In genomic region chr5:139458580-139459407, GRCh38 we compare ENCODE assay signal across 8 cellular contexts. TPM values are rescaled to one million over a fixed set of nuclear protein-coding genes. Genes with fewer than 3 reads are reported as not detected.
DNase-seq lines count a peak whose midpoint lies in the region; ATAC-seq lines count a peak whose summit lies in the region.

No MANE protein-coding gene starts in this region.

- H3K18ac ChIP-seq in mesendoderm (ENCODE audit: low read length) = no peak overlapping the region

- H3K79me1 ChIP-seq in mesendoderm (ENCODE audit: low read length) = no peaks in the 10 kb centered on the region

- no peak overlapping the region for H3K9ac ChIP-seq in mesendoderm (ENCODE audit: low read length)

- H3K36me3 ChIP-seq in mesendoderm (ENCODE audit: control insufficient read depth, insufficient read depth, low read length) = no peaks in the 10 kb centered on the region

- peak; percentile 69 for ATAC-seq in GM21423 (IDR thresholded peaks at IDR 0.05; ENCODE audit: unreplicated experiment)

- no peak overlapping the region for H3K4me2 ChIP-seq in mesendoderm (ENCODE audit: low read length)

- H2BK5ac ChIP-seq in mesendoderm (ENCODE audit: low read length) = no peak overlapping the region

- H2BK15ac ChIP-seq in mesendoderm (replicated peaks; ENCODE audit: low read depth) = no peak overlapping the region

- H3K4ac ChIP-seq in mesendoderm (ENCODE audit: low read depth, low read length) = no peak overlapping the region

- no peak overlapping the region for H3K27ac ChIP-seq in mesendoderm (ENCODE audit: low read depth, low read length)

- no peak overlapping the region for H3K56ac ChIP-seq in mesendoderm (ENCODE audit: low read length)

- H4K8ac ChIP-seq in mesendoderm (ENCODE audit: low read depth, low read length) = no peak overlapping the region

- no peaks in the 10 kb centered on the region for H3K27me3 ChIP-seq in mesendoderm (ENCODE audit: insufficient read depth, low read length, poor library complexity)

- no peak overlapping the region for H2AK5ac ChIP-seq in mesendoderm (ENCODE audit: low read length)

- no peaks in the 10 kb centered on the region for H3K79me2 ChIP-seq in mesendoderm (ENCODE audit: control insufficient read depth, insufficient read depth, low read length)

- DNase-seq in AG08396 (ENCODE audit: low spot score) (peak; percentile 77), M059J (ENCODE audit: low read depth) (peak; percentile 90), glomerular visceral epithelial cell (ENCODE audit: extremely low spot score) (peak; percentile 68), NCI-H2107 (lab: John Stamatoyannopoulos, UW) (no peak), mesendoderm (no peak)
- DNase-seq in activated T-cell treated with anti-CD3 and anti-CD28 coated beads, Interleukin-2, amount 50 U/mL, for 1 hour = peak; percentile 67
- DNase-seq in stimulated activated CD8-positive, alpha-beta memory T cell treated with anti-CD3 and anti-CD28 coated beads, Interleukin-12 subunit alpha, Interleukin-12 subunit beta, amount 100 ng/mL, for 4 hours (ENCODE audit: low read depth) = peak; percentile 48

- no peak overlapping the region for H3K23ac ChIP-seq in mesendoderm (ENCODE audit: low read length)

- H3K4me3 ChIP-seq in mesendoderm (ENCODE audit: low read length) = no peak overlapping the region

- no peak overlapping the region for H4K5ac ChIP-seq in mesendoderm (ENCODE audit: low read length)

- H3K4me1 ChIP-seq in mesendoderm (ENCODE audit: control insufficient read depth, low read depth, low read length) = peaks cover 8% of the 10 kb centered on the region

- no peak overlapping the region for H2BK120ac ChIP-seq in mesendoderm (ENCODE audit: low read depth, low read length)

- no CpG with 5 or more reads among the region's 8 CpGs for whole genome bisulfite sequencing in mesendoderm (ENCODE audit: extremely low coverage, insufficient coverage, low lambda C conversion rate)

RNA-seq across cellular contexts. Expression of gene ECSCR, which starts 3.7 kb away (rescaled TPM):
- total RNA-seq in M059J (2014; rRNA removed; shearing (Covaris generic)) = 1.5 and 2.4 TPM in 2 replicates
- polyA plus RNA-seq in mesendoderm (2013, experiment 1 of 2) = 5.7 TPM
- 6.4 TPM for polyA plus RNA-seq in mesendoderm (2013, experiment 2 of 2)

RNA-seq across cellular contexts. Expression of gene SMIM33, which starts 12.0 kb away (rescaled TPM):
- not detected in 2 replicates for total RNA-seq in M059J (2014; rRNA removed; shearing (Covaris generic))
- polyA plus RNA-seq in mesendoderm (2013, experiment 1 of 2) = not detected
- not detected for polyA plus RNA-seq in mesendoderm (2013, experiment 2 of 2)

RNA-seq across cellular contexts. Expression of gene DNAJC18, which starts 19.5 kb away (rescaled TPM):
- total RNA-seq in M059J (2014; rRNA removed; shearing (Covaris generic)) = 12.1 and 16.0 TPM in 2 replicates
- 19.2 TPM for polyA plus RNA-seq in mesendoderm (2013, experiment 1 of 2)
- polyA plus RNA-seq in mesendoderm (2013, experiment 2 of 2) = 16.9 TPM

RNA-seq across cellular contexts. Expression of gene STING1, which starts 23.8 kb away (rescaled TPM):
- 29.3 and 35.2 TPM in 2 replicates for total RNA-seq in M059J (2014; rRNA removed; shearing (Covaris generic))
- polyA plus RNA-seq in mesendoderm (2013, experiment 1 of 2) = 0.34 TPM
- 0.28 TPM for polyA plus RNA-seq in mesendoderm (2013, experiment 2 of 2)

RNA-seq across cellular contexts. Expression of gene SPATA24, which starts 54.9 kb away (rescaled TPM):
- 6.3 and 12.5 TPM in 2 replicates for total RNA-seq in M059J (2014; rRNA removed; shearing (Covaris generic))
- 10.0 TPM for polyA plus RNA-seq in mesendoderm (2013, experiment 1 of 2)
- polyA plus RNA-seq in mesendoderm (2013, experiment 2 of 2) = 10.5 TPM

Comparison
In these comparisons a context has a peak if more than half of its experiments do, and no peak if none do; other contexts are left out.
1. DNase-seq: peak in AG08396 (single experiment), M059J (single experiment), activated T-cell treated with anti-CD3 and anti-CD28 coated beads, Interleukin-2, amount 50 U/mL, for 1 hour (single experiment), glomerular visceral epithelial cell (single experiment) and stimulated activated CD8-positive, alpha-beta memory T cell treated with anti-CD3 and anti-CD28 coated beads, Interleukin-12 subunit alpha, Interleukin-12 subunit beta, amount 100 ng/mL, for 4 hours (single experiment); none in NCI-H2107 (single experiment) and mesendoderm (single experiment).